22 cellular contexts compared by ENCODE assay signal in the genomic region with DNA sequence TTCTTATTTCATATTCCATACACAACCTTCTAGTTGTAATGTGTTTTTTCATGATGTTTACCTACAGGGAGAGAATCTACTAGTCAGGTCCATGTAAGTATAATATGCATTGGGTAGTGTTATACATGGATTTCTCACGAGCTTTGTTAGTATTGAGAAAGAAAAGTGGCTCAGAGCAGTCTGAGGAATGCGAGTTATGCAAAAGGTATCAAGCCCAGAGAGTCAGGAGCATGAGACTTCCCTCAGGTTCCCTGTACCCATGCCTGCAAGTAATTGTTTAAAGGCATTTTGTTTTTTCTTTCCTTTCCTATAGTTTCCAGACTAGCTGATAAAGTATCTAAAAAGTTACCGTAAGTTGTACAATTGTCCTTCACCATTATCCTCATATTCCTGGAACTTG.
"Had no signal": no experiment of that assay in that cellular context is flagged by ENCODE, and none has a peak within 500 bp of the region (broad histone marks: within the 10 kb centered on the region; RNA-seq: fewer than 3 reads in every experiment).

No MANE protein-coding gene starts in this region.

- H3K27me3 Mint-ChIP-seq: activated CD8-positive, alpha-beta memory T cell treated with anti-CD3 and anti-CD28 coated beads, Interleukin-2, amount 10 ng/mL, durations not matched to agents 7 days and 5 days; activated CD8-positive, alpha-beta T cell treated with anti-CD3 and anti-CD28 coated beads for 36 hours had no signal

- ATAC-seq: activated CD4-positive, CD25-positive, alpha-beta regulatory T cell treated with anti-CD3 and anti-CD28 coated beads, Interleukin-2, amount 50 U/mL, for 24 hours; activated CD8-positive, alpha-beta memory T cell treated with anti-CD3 and anti-CD28 coated beads, Interleukin-2, amount 10 ng/mL, durations not matched to agents 7 days and 5 days; activated CD8-positive, alpha-beta T cell treated with anti-CD3 and anti-CD28 coated beads for 36 hours; gastroesophageal sphincter; natural killer cell had no signal

- H3K4me3 Mint-ChIP-seq: activated CD4-positive, alpha-beta T cell treated with anti-CD3 and anti-CD28 coated beads, Interleukin-2, amount 10 ng/mL, durations not matched to agents 24 days and 14 days; activated CD8-positive, alpha-beta memory T cell treated with anti-CD3 and anti-CD28 coated beads, Interleukin-2, amount 10 ng/mL, durations not matched to agents 7 days and 5 days; activated CD8-positive, alpha-beta T cell treated with anti-CD3 and anti-CD28 coated beads for 36 hours; activated naive CD4-positive, alpha-beta T cell treated with anti-CD3 and anti-CD28 coated beads, Interleukin-2, amount 50 U/mL, for 24 hours; mesothelial cell of epicardium; natural killer cell had no signal

- H3K9me3 Mint-ChIP-seq: activated CD4-positive, alpha-beta T cell treated with anti-CD3 and anti-CD28 coated beads, Interleukin-2, amount 10 ng/mL, durations not matched to agents 24 days and 14 days; activated CD8-positive, alpha-beta T cell treated with anti-CD3 and anti-CD28 coated beads for 36 hours; activated naive CD4-positive, alpha-beta T cell treated with anti-CD3 and anti-CD28 coated beads, Interleukin-2, amount 50 U/mL, for 24 hours; natural killer cell had no signal

- H3K27ac Mint-ChIP-seq: activated CD4-positive, alpha-beta T cell treated with anti-CD3 and anti-CD28 coated beads, Interleukin-2, amount 10 ng/mL, durations not matched to agents 24 days and 14 days; activated CD8-positive, alpha-beta memory T cell treated with anti-CD3 and anti-CD28 coated beads, Interleukin-2, amount 10 ng/mL, durations not matched to agents 7 days and 5 days; activated CD8-positive, alpha-beta T cell treated with anti-CD3 and anti-CD28 coated beads for 36 hours; activated naive CD4-positive, alpha-beta T cell treated with anti-CD3 and anti-CD28 coated beads, Interleukin-2, amount 50 U/mL, for 24 hours; mesothelial cell of epicardium; natural killer cell had no signal

- DNase-seq: activated CD4-positive, alpha-beta T cell treated with anti-CD3 and anti-CD28 coated beads, Interleukin-2, amount 10 ng/mL, durations not matched to agents 24 days and 14 days; activated CD8-positive, alpha-beta memory T cell treated with anti-CD3 and anti-CD28 coated beads, Interleukin-2, amount 10 ng/mL, durations not matched to agents 7 days and 5 days; activated CD8-positive, alpha-beta T cell treated with anti-CD3 and anti-CD28 coated beads for 36 hours; activated gamma-delta T cell; activated T-cell treated with anti-CD3 and anti-CD28 coated beads for 4 hours; aorta; central memory CD4-positive, alpha-beta T cell; colonic mucosa; dorsolateral prefrontal cortex; head of caudate nucleus; hypothalamus; left ventricle myocardium inferior; natural killer cell; retina; spleen; stimulated activated CD4-positive, alpha-beta T cell treated with anti-CD3 and anti-CD28 coated beads, Interleukin-4, amount 100 ng/mL, for 1 hour; stimulated activated naive CD4-positive, alpha-beta T cell treated with Interleukin-2 at 50 U/mL for 16 hours had no signal

- H3K4me1 Mint-ChIP-seq: activated CD4-positive, alpha-beta T cell treated with anti-CD3 and anti-CD28 coated beads, Interleukin-2, amount 10 ng/mL, durations not matched to agents 24 days and 14 days; activated CD8-positive, alpha-beta memory T cell treated with anti-CD3 and anti-CD28 coated beads, Interleukin-2, amount 10 ng/mL, durations not matched to agents 7 days and 5 days; activated naive CD4-positive, alpha-beta T cell treated with anti-CD3 and anti-CD28 coated beads, Interleukin-2, amount 50 U/mL, for 24 hours; natural killer cell had no signal

- H3K36me3 Mint-ChIP-seq: activated CD8-positive, alpha-beta memory T cell treated with anti-CD3 and anti-CD28 coated beads, Interleukin-2, amount 10 ng/mL, durations not matched to agents 7 days and 5 days; activated naive CD4-positive, alpha-beta T cell treated with anti-CD3 and anti-CD28 coated beads, Interleukin-2, amount 50 U/mL, for 24 hours; mesothelial cell of epicardium; natural killer cell had no signal

- FAIRE-seq: keratinocyte had no signal
